In the genomic region with DNA sequence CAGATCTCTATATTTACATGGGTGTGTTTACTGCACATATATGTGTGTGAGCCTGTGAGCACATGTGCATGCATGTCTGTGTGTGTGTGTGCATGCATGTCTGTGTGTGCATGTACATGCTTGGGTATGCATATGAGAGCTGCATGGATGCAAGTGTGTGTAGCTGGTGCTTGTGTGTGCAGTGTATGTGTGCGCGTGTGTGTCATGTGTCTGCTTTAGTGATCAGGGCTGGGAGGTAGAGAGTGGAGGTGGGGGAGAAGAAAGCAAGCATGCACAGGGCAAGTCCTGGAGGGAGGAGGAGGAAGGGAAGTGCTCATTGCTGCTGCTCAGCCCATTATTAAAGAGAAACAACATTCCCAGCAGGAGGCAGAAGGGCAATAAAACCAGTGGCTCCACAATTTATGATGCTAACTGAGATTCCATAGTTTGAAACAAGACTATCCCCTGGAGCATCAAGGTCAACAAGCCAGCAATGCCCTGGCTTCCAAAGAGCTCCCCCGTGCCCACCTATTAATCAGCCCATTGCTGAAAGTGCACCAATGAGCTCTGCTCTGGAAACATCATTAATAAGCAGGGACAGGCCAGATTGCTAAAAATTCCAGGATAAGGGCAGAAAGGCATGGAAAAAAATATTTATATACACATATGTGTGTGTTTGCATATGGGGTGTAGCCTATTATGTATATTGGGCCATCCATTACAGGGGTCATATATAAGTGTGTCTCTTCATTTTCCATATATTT, we compare ENCODE assay signal across 1 cellular context.
TF ChIP-seq lines count a peak whose summit lies in the region.

No MANE protein-coding gene starts in this region.

TF ChIP-seq in H1, 55 proteins besides CTCF, POLR2A, EP300 and RAD21:
- TF ChIP-seq, protein P1, sequence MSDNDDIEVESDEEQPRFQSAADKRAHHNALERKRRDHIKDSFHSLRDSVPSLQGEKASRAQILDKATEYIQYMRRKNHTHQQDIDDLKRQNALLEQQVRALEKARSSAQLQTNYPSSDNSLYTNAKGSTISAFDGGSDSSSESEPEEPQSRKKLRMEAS (IDR thresholded peaks at IDR 0.05), result 0 out of 2 replicates have a peak, but pooled peaks have one; percentile 14
- TF ChIP-seq TBP (IDR thresholded peaks at IDR 0.05; ENCODE audit: low read depth, low read length) (0 out of 2 replicates have a peak, but pooled peaks have one; percentile 15), PHF8 (conservative IDR thresholded peaks at IDR 0.05; ENCODE audit: low read depth, low read length) (no peak), EZH2 (IDR thresholded peaks at IDR 0.05; ENCODE audit: low read depth, low read length, severe bottlenecking) (no peak), POLR2AphosphoS5 (IDR thresholded peaks at IDR 0.05; ENCODE audit: low read depth, low read length) (peak; percentile 92), TAF7 (optimal IDR thresholded peaks at IDR 0.05; ENCODE audit: borderline replicate concordance, low read depth, low read length) (peak; percentile 2), CHD2 (IDR thresholded peaks at IDR 0.05; ENCODE audit: low read length) (0 out of 2 replicates have a peak, but pooled peaks have one; percentile 13)
